ENCODE assay signal across 8 cellular contexts in the genomic region with DNA sequence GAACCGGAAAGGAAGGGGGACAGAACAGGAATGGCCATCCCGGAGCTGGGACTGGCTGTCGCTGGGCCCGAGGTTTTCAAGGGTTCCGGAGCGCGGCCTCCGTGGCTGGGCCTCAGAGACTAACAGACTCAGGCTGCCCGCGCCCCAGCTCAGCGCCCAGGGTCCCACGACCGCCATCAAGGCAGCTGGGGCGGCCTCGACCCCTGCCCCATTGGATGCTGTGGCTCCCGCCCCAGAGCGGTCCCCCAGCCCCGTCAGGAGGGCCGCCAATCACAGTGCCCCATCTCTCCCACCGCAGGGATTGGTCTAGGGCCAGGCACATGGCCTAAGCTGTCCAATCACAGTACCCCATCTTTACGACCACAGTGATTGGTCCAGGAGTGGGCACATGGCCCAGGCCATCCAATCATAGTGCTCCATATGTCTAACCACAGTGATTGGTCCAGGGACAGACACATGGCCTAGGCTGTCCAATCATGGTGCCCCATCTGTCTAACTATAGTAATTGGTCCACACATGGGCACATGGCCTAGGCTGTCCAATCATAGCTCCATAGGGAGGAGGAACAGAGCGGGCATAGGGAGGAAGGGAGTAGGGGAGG.
DNase-seq lines count a peak whose midpoint lies in the region; ATAC-seq, FAIRE-seq and TF ChIP-seq lines count a peak whose summit lies in the region.

No MANE protein-coding gene starts in this region.

- no peak for TF ChIP-seq EP300 in HepG2 (IDR thresholded peaks at IDR 0.05; ENCODE audit: low read depth in 2 of 2, low read length in 2 of 2)
- TF ChIP-seq EP300 in HepG2 (CRISPR knock-in tag; IDR thresholded peaks at IDR 0.05; ENCODE audit: borderline replicate concordance) = no peak

- peak; percentile 77 for DNase-seq in AG08396 (ENCODE audit: low spot score)
- peak; percentile 96 for DNase-seq in MG63
- peak; percentile 49 for DNase-seq in brain microvascular endothelial cell
- DNase-seq in HepG2 (ENCODE audit: low spot score) = peak; percentile 35
- no peak for DNase-seq in DMS79 treated with DMSO at 0.1 percent for 48 hours (lab: John Stamatoyannopoulos, UW)
- no peak for DNase-seq in prostate gland (ENCODE audit: low spot score)

- H3K4me1 ChIP-seq in HepG2 (ENCODE audit: insufficient read depth, low read length) (no peaks in the 10 kb centered on the region), prostate gland (replicated peaks) (no peaks in the 10 kb centered on the region)

- no peak overlapping the region for H3K27ac ChIP-seq in brain microvascular endothelial cell
- no peak overlapping the region for H3K27ac ChIP-seq in HepG2 (ENCODE audit: extremely low read length, insufficient read depth, low read length)
- no peak overlapping the region for H3K27ac ChIP-seq in prostate gland

- TF ChIP-seq CTCF in brain microvascular endothelial cell (IDR thresholded peaks at IDR 0.05; ENCODE audit: low read depth, low read length, missing control alignments) (no peak), HepG2 (CRISPR knock-in tag; IDR thresholded peaks at IDR 0.05) (no peak), prostate gland (IDR thresholded peaks at IDR 0.05) (no peak)

- no peaks in the 10 kb centered on the region for H3K27me3 ChIP-seq in MG63
- peaks cover 2% of the 10 kb centered on the region for H3K27me3 ChIP-seq in brain microvascular endothelial cell (replicated peaks)
- peaks cover 3 to 28% of the 10 kb centered on the region in 2 experiments; a peak in 4 of 5 replicates for H3K27me3 ChIP-seq in HepG2 (ENCODE audit: control insufficient read depth in 1 of 2, insufficient read depth in 2 of 2, low read length in 2 of 2)
- H3K27me3 ChIP-seq in prostate gland (replicated peaks; ENCODE audit: insufficient read depth) = peaks cover 2% of the 10 kb centered on the region

- FAIRE-seq in HepG2 (lab: Jason Lieb, UNC) = no peak

- intact Hi-C loops in HepG2 (cut with micrococcal nuclease; ENCODE audit: unreplicated experiment) (loop anchor here (5.0 kb wide), 1 partner anchor 154 kb away; no protein-coding TSS in a partner anchor), prostate gland (cut with DNase I) (no loop called here)

- no peaks in the 10 kb centered on the region for H4K20me1 ChIP-seq in HepG2 (ENCODE audit: insufficient read depth, low read length)

- H3K4me3 ChIP-seq in MG63 (peak overlapping the region; percentile 76), brain microvascular endothelial cell (ENCODE audit: low read depth, low read length) (peak overlapping the region; percentile 31), HepG2 (replicated peaks in 1 of 3; ENCODE audit: insufficient read depth in 1 of 3, low read depth in 2 of 3, low read length in 3 of 3) (no peak overlapping the region), prostate gland (no peak overlapping the region)

- CTCF ChIA-PET in HepG2 (lab: Yijun Ruan, JAX; ENCODE audit: low intra/inter-chr PET ratio, low total read pairs) = no interaction called here

- no peaks in the 10 kb centered on the region for H3K79me2 ChIP-seq in HepG2 (ENCODE audit: insufficient read depth, low read length)

- 75% methylated on average over 3 of the region's 22 CpGs for WGBS in HepG2 (ENCODE audit: low lambda C conversion rate)
- 75% methylated on average over 22 of the region's 22 CpGs for WGBS in prostate gland

- no peak overlapping the region for H2AFZ ChIP-seq in HepG2 (ENCODE audit: low read length)

- H3K4me2 ChIP-seq in HepG2 (ENCODE audit: low read depth, low read length) = no peak overlapping the region

- TF ChIP-seq POLR2A in HepG2 (IDR thresholded peaks at IDR 0.05; ENCODE audit: insufficient read depth in 1 of 2, low read depth in 2 of 2, low read length in 2 of 2) (no peak), prostate gland (IDR thresholded peaks at IDR 0.05) (no peak)

- H3K9me3 ChIP-seq in MG63 (no peaks in the 10 kb centered on the region), HepG2 (ENCODE audit: low read length) (peaks cover 3% of the 10 kb centered on the region; the same call in 1 of the 2 replicates), prostate gland (no peaks in the 10 kb centered on the region)

- in situ Hi-C loops in brain microvascular endothelial cell (cut with HindIII; ENCODE audit: low pct_ligation_motif_present, low sequenced_read_pairs) (no loop called here), HepG2 (cut with HindIII; ENCODE audit: extremely low pct_ligation_motif_present, low pct_unique_long_range_greater_than_20kb) (loop anchor here (10.0 kb wide), 1 partner anchor 157 kb away; no protein-coding TSS in a partner anchor)

- no peak overlapping the region for H3K9ac ChIP-seq in HepG2 (ENCODE audit: insufficient read depth, low read depth, low read length)

- ATAC-seq in HepG2 (peak; percentile 41), HG03175 (IDR thresholded peaks at IDR 0.05; ENCODE audit: unreplicated experiment) (no peak), HG03432 (IDR thresholded peaks at IDR 0.05; ENCODE audit: unreplicated experiment) (no peak)

- no peak for TF ChIP-seq RAD21 in HepG2 (CRISPR knock-in tag; IDR thresholded peaks at IDR 0.05)

- no TSS peak for BruUV-seq in HepG2 (replicated peaks; lab: Mats Ljungman, UMichigan)

- H3K36me3 ChIP-seq in MG63 (no peaks in the 10 kb centered on the region), brain microvascular endothelial cell (replicated peaks) (no peaks in the 10 kb centered on the region), HepG2 (replicated peaks in 1 of 2; ENCODE audit: control insufficient read depth in 1 of 2, insufficient read depth in 2 of 2, low read length in 2 of 2) (no peaks in the 10 kb centered on the region), prostate gland (no peaks in the 10 kb centered on the region)

- POLR2A ChIA-PET in HepG2 (lab: Yijun Ruan, JAX) = no interaction called here

TF ChIP-seq in HepG2, 621 proteins besides CTCF, POLR2A, EP300 and RAD21:
- TF ChIP-seq NFYC (CRISPR knock-in tag; IDR thresholded peaks at IDR 0.05) = peak; percentile 83
- no peak for TF ChIP-seq PCBP2 (optimal IDR thresholded peaks at IDR 0.05; ENCODE audit: low read depth, low read length, poor library complexity, severe bottlenecking)
- peak; percentile 37 for TF ChIP-seq MNT (IDR thresholded peaks at IDR 0.05)
- TF ChIP-seq NFYB (CRISPR knock-in tag; IDR thresholded peaks at IDR 0.05) = peak; percentile 68
- TF ChIP-seq, protein P1, sequence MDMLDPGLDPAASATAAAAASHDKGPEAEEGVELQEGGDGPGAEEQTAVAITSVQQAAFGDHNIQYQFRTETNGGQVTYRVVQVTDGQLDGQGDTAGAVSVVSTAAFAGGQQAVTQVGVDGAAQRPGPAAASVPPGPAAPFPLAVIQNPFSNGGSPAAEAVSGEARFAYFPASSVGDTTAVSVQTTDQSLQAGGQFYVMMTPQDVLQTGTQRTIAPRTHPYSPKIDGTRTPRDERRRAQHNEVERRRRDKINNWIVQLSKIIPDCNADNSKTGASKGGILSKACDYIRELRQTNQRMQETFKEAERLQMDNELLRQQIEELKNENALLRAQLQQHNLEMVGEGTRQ (IDR thresholded peaks at IDR 0.05; ENCODE audit: low read depth, low read length) = peak; percentile 87
- TF ChIP-seq, protein P1 (CRISPR knock-in tag; IDR thresholded peaks at IDR 0.05; ENCODE audit: borderline replicate concordance) = peak; percentile 62; the same call in 1 of the 2 replicates
- peak; percentile 54; the same call in 1 of the 2 replicates for TF ChIP-seq RAD51 (IDR thresholded peaks at IDR 0.05; ENCODE audit: borderline replicate concordance)

Comparison
In these comparisons a context has a peak if more than half of its experiments do, and no peak if none do; other contexts are left out.
1. DNase-seq: peak in AG08396 (single experiment), MG63 (single experiment), brain microvascular endothelial cell (single experiment) and HepG2 (single experiment); none in DMS79 treated with DMSO at 0.1 percent for 48 hours (single experiment) and prostate gland (single experiment).
2. H3K4me3 ChIP-seq: peak in MG63 (single experiment) and brain microvascular endothelial cell (single experiment); none in HepG2 (0 of 3) and prostate gland (0 of 2).